In genomic region chr2:98188351-98189046, GRCh38 we compare ENCODE assay signal across 1 cellular context.
TF ChIP-seq lines count a peak whose summit lies in the region.

No MANE protein-coding gene starts in this region.

TF ChIP-seq in GM23338, 12 proteins besides CTCF, POLR2A, EP300 and RAD21 (continued from another document):
- TF ChIP-seq ZNF462 (CRISPR knock-in tag; IDR thresholded peaks at IDR 0.05) = no peak
- TF ChIP-seq NANOG (IDR thresholded peaks at IDR 0.05; ENCODE audit: borderline replicate concordance) = no peak
- TF ChIP-seq ETS1 (IDR thresholded peaks at IDR 0.05) = no peak
- no peak for TF ChIP-seq EZH2 (IDR thresholded peaks at IDR 0.05; ENCODE audit: low read depth, unreplicated experiment)
- no peak for TF ChIP-seq REST (IDR thresholded peaks at IDR 0.05; ENCODE audit: unreplicated experiment)
- no peak for TF ChIP-seq ZNF114 (CRISPR knock-in tag; IDR thresholded peaks at IDR 0.05)
- TF ChIP-seq EZH2phosphoT487 (IDR thresholded peaks at IDR 0.05; ENCODE audit: unreplicated experiment) = no peak
- no peak for TF ChIP-seq CREB1 (CRISPR knock-in tag; IDR thresholded peaks at IDR 0.05; ENCODE audit: low read depth)
- TF ChIP-seq ZNF331 (CRISPR knock-in tag; IDR thresholded peaks at IDR 0.05; ENCODE audit: low read depth) = no peak
